18 cellular contexts compared by ENCODE assay signal in genomic region chr14:24144451-24144850, GRCh38. TPM values are rescaled to one million over a fixed set of nuclear protein-coding genes. Genes with fewer than 3 reads are reported as not detected.
A peak's percentile ranks its signal among the peaks of the same experiment; 100 is the strongest.
DNase-seq lines count a peak whose midpoint lies in the region; ATAC-seq and TF ChIP-seq lines count a peak whose summit lies in the region.
"Had no signal": no experiment of that assay in that cellular context is flagged by ENCODE, and none has a peak within 500 bp of the region (broad histone marks: within the 10 kb centered on the region; RNA-seq: fewer than 3 reads in every experiment).

No MANE protein-coding gene starts in this region.

- intact Hi-C loops in activated CD4-positive, alpha-beta T cell treated with anti-CD3 and anti-CD28 coated beads, Interleukin-2, amount 10 ng/mL, durations not matched to agents 24 days and 14 days (cut with micrococcal nuclease): no loop called here

- H3K4me3 ChIP-seq in DND-41 (ENCODE audit: low read depth in 1 of 2, low read length in 2 of 2): no peak overlapping the region; a peak in 1 of 4 replicates
- H3K4me3 ChIP-seq: esophagus squamous epithelium, ovary, tibial nerve had no signal

- H3K27ac Mint-ChIP-seq in activated CD4-positive, alpha-beta T cell treated with anti-CD3 and anti-CD28 coated beads, Interleukin-2, amount 10 ng/mL, durations not matched to agents 24 days and 14 days: peak overlapping the region; percentile 73
- H3K27ac Mint-ChIP-seq in activated naive CD8-positive, alpha-beta T cell treated with anti-CD3 and anti-CD28 coated beads, Interleukin-2, amount 10 ng/mL, durations not matched to agents 7 days and 5 days: peak overlapping the region; percentile 44
- H3K27ac Mint-ChIP-seq in neural crest cell (ENCODE audit: unreplicated experiment): no peak overlapping the region
- H3K27ac Mint-ChIP-seq: mesothelial cell of epicardium had no signal

- H3K27ac ChIP-seq in DND-41 (ENCODE audit: low read length): no peak overlapping the region

- peaks cover 66% of the 10 kb centered on the region for H3K79me2 ChIP-seq in DND-41 (ENCODE audit: insufficient read depth, low read length)

- H3K4me2 ChIP-seq in DND-41 (ENCODE audit: insufficient read depth, low read length): peak overlapping the region; percentile 93; the same call in 1 of the 2 replicates

- H3K9me3 ChIP-seq in DND-41 (ENCODE audit: insufficient read depth, low read length, severe bottlenecking): no peaks in the 10 kb centered on the region
- H3K9me3 ChIP-seq: Caco-2, esophagus squamous epithelium, ovary, Peyer's patch, tibial nerve had no signal

- DNase-seq in activated CD4-positive, alpha-beta T cell treated with anti-CD3 and anti-CD28 coated beads, Interleukin-2, amount 10 ng/mL, durations not matched to agents 24 days and 14 days: no peak
- no peak for DNase-seq in activated CD4-positive, alpha-beta T cell treated with anti-CD3 and anti-CD28 coated beads, Interleukin-2, amount 50 U/mL, for 4 hours
- DNase-seq in DND-41 (no peak), neural crest cell (ENCODE audit: low read depth, low spot score) (no peak), GM13976 (ENCODE audit: low spot score) (no peak), NCI-H1694 treated with DMSO at 0.1 percent for 48 hours (lab: John Stamatoyannopoulos, UW) (no peak), DMS 273 treated with DMSO at 0.1 percent for 48 hours (lab: John Stamatoyannopoulos, UW) (no peak)
- DNase-seq in activated naive CD8-positive, alpha-beta T cell treated with anti-CD3 and anti-CD28 coated beads, Interleukin-2, amount 10 ng/mL, durations not matched to agents 7 days and 5 days: no peak
- DNase-seq: Caco-2; dermis blood vessel endothelial cell; esophagus squamous epithelium; NCI-H82; ovary; Peyer's patch; stimulated activated CD4-positive, alpha-beta T cell treated with anti-CD3 and anti-CD28 coated beads, Interleukin-4, amount 100 ng/mL, for 24 hours had no signal

- ATAC-seq in DND-41 (ENCODE audit: insufficient read depth, low read depth): no peak
- no peak for ATAC-seq in activated naive CD8-positive, alpha-beta T cell treated with anti-CD3 and anti-CD28 coated beads, Interleukin-2, amount 10 ng/mL, durations not matched to agents 7 days and 5 days (ENCODE audit: low read depth)

- no peak overlapping the region for H3K9ac ChIP-seq in DND-41 (ENCODE audit: low read depth, low read length)

- no peak for TF ChIP-seq CTCF in DND-41 (IDR thresholded peaks at IDR 0.05; ENCODE audit: borderline replicate concordance, extremely low read depth, low read length, poor library complexity, severe bottlenecking)
- TF ChIP-seq CTCF in neural crest cell (conservative IDR thresholded peaks at IDR 0.05): no peak
- no peak for TF ChIP-seq CTCF in GM13976 (IDR thresholded peaks at IDR 0.05; ENCODE audit: borderline replicate concordance, control extremely low read depth, extremely low read depth, insufficient read depth, missing control alignments)

- no peaks in the 10 kb centered on the region for H3K9me3 Mint-ChIP-seq in activated CD4-positive, alpha-beta T cell treated with anti-CD3 and anti-CD28 coated beads, Interleukin-2, amount 10 ng/mL, durations not matched to agents 24 days and 14 days
- no peaks in the 10 kb centered on the region for H3K9me3 Mint-ChIP-seq in activated naive CD8-positive, alpha-beta T cell treated with anti-CD3 and anti-CD28 coated beads, Interleukin-2, amount 10 ng/mL, durations not matched to agents 7 days and 5 days
- H3K9me3 Mint-ChIP-seq in neural crest cell: no peaks in the 10 kb centered on the region
- H3K9me3 Mint-ChIP-seq: mesothelial cell of epicardium had no signal

- H3K36me3 ChIP-seq in DND-41 (ENCODE audit: insufficient read depth, low read length): peaks cover 51% of the 10 kb centered on the region
- H3K36me3 ChIP-seq: ovary had no signal

- H3K4me3 Mint-ChIP-seq in activated CD4-positive, alpha-beta T cell treated with anti-CD3 and anti-CD28 coated beads, Interleukin-2, amount 10 ng/mL, durations not matched to agents 24 days and 14 days: peak overlapping the region; percentile 97
- peak overlapping the region; percentile 56 for H3K4me3 Mint-ChIP-seq in activated naive CD8-positive, alpha-beta T cell treated with anti-CD3 and anti-CD28 coated beads, Interleukin-2, amount 10 ng/mL, durations not matched to agents 7 days and 5 days
- peak overlapping the region; percentile 99 for H3K4me3 Mint-ChIP-seq in neural crest cell
- H3K4me3 Mint-ChIP-seq: mesothelial cell of epicardium had no signal

- no peaks in the 10 kb centered on the region for H3K27me3 Mint-ChIP-seq in activated CD4-positive, alpha-beta T cell treated with anti-CD3 and anti-CD28 coated beads, Interleukin-2, amount 10 ng/mL, durations not matched to agents 24 days and 14 days
- H3K27me3 Mint-ChIP-seq in activated naive CD8-positive, alpha-beta T cell treated with anti-CD3 and anti-CD28 coated beads, Interleukin-2, amount 10 ng/mL, durations not matched to agents 7 days and 5 days: no peaks in the 10 kb centered on the region
- no peaks in the 10 kb centered on the region for H3K27me3 Mint-ChIP-seq in neural crest cell (ENCODE audit: low read depth)

- peaks cover 69% of the 10 kb centered on the region for H3K36me3 Mint-ChIP-seq in activated CD4-positive, alpha-beta T cell treated with anti-CD3 and anti-CD28 coated beads, Interleukin-2, amount 10 ng/mL, durations not matched to agents 24 days and 14 days (ENCODE audit: low read depth)
- peaks cover 41% of the 10 kb centered on the region for H3K36me3 Mint-ChIP-seq in activated naive CD8-positive, alpha-beta T cell treated with anti-CD3 and anti-CD28 coated beads, Interleukin-2, amount 10 ng/mL, durations not matched to agents 7 days and 5 days
- no peaks in the 10 kb centered on the region for H3K36me3 Mint-ChIP-seq in neural crest cell (ENCODE audit: low read depth)

- no peaks in the 10 kb centered on the region for H3K27me3 ChIP-seq in DND-41 (ENCODE audit: insufficient read depth, low read length, poor library complexity)
- H3K27me3 ChIP-seq: esophagus squamous epithelium, ovary, Peyer's patch, tibial nerve had no signal

- peaks cover 59% of the 10 kb centered on the region for H3K4me1 Mint-ChIP-seq in activated CD4-positive, alpha-beta T cell treated with anti-CD3 and anti-CD28 coated beads, Interleukin-2, amount 10 ng/mL, durations not matched to agents 24 days and 14 days
- peaks cover 51% of the 10 kb centered on the region for H3K4me1 Mint-ChIP-seq in activated naive CD8-positive, alpha-beta T cell treated with anti-CD3 and anti-CD28 coated beads, Interleukin-2, amount 10 ng/mL, durations not matched to agents 7 days and 5 days
- H3K4me1 Mint-ChIP-seq in neural crest cell: peaks cover 45% of the 10 kb centered on the region

- in situ Hi-C loops in GM13976 (cut with MboI; ENCODE audit: low sequenced_read_pairs, unreplicated experiment): no loop called here

- peaks cover 23% of the 10 kb centered on the region for H4K20me1 ChIP-seq in DND-41 (ENCODE audit: insufficient read depth, low read length)

- POLR2A ChIA-PET in activated naive CD8-positive, alpha-beta T cell treated with anti-CD3 and anti-CD28 coated beads, Interleukin-2, amount 10 ng/mL, durations not matched to agents 7 days and 5 days (lab: Charles Lee): interaction anchor here (1.0 to 14.1 kb wide), 4 partner anchors 8 to 21 kb away, joined by 4 to 347 read pairs (median 18); partner anchors contain the start of genes IRF9 and PSME1

- no peak overlapping the region for H2AFZ ChIP-seq in DND-41 (ENCODE audit: low read depth, low read length)

- peaks cover 70% of the 10 kb centered on the region for H3K4me1 ChIP-seq in DND-41 (ENCODE audit: insufficient read depth, low read length)

RNA-seq across cellular contexts. Expression of gene PSME2, which starts 2.0 kb away (rescaled TPM):
- total RNA-seq in activated CD4-positive, alpha-beta T cell treated with anti-CD3 and anti-CD28 coated beads, Interleukin-2, amount 10 ng/mL, durations not matched to agents 24 days and 14 days: 565 and 584 TPM in 2 replicates
- 100 to 1,000 TPM; 406 to 414 TPM for total RNA-seq in activated naive CD8-positive, alpha-beta T cell treated with anti-CD3 and anti-CD28 coated beads, Interleukin-2, amount 10 ng/mL, durations not matched to agents 7 days and 5 days
- 125 and 131 TPM in 2 replicates for total RNA-seq in neural crest cell

RNA-seq across cellular contexts. Expression of gene RNF31, which starts 2.8 kb away (rescaled TPM):
- total RNA-seq in activated CD4-positive, alpha-beta T cell treated with anti-CD3 and anti-CD28 coated beads, Interleukin-2, amount 10 ng/mL, durations not matched to agents 24 days and 14 days: 95.1 and 95.6 TPM in 2 replicates
- 100 to 1,000 TPM; 131 to 153 TPM for total RNA-seq in activated naive CD8-positive, alpha-beta T cell treated with anti-CD3 and anti-CD28 coated beads, Interleukin-2, amount 10 ng/mL, durations not matched to agents 7 days and 5 days
- 65.5 and 82.2 TPM in 2 replicates for total RNA-seq in neural crest cell

RNA-seq across cellular contexts. Expression of gene EMC9, which starts 3.1 kb away (rescaled TPM):
- total RNA-seq in activated CD4-positive, alpha-beta T cell treated with anti-CD3 and anti-CD28 coated beads, Interleukin-2, amount 10 ng/mL, durations not matched to agents 24 days and 14 days: 26.6 and 30.3 TPM in 2 replicates
- 10 to 100 TPM; 41.6 to 43.9 TPM for total RNA-seq in activated naive CD8-positive, alpha-beta T cell treated with anti-CD3 and anti-CD28 coated beads, Interleukin-2, amount 10 ng/mL, durations not matched to agents 7 days and 5 days
- total RNA-seq in neural crest cell: 28.3 and 30.3 TPM in 2 replicates

RNA-seq across cellular contexts. Expression of gene PSME1, which starts 8.5 kb away (rescaled TPM):
- 300 and 306 TPM in 2 replicates for total RNA-seq in activated CD4-positive, alpha-beta T cell treated with anti-CD3 and anti-CD28 coated beads, Interleukin-2, amount 10 ng/mL, durations not matched to agents 24 days and 14 days
- 100 to 1,000 TPM; 430 to 443 TPM for total RNA-seq in activated naive CD8-positive, alpha-beta T cell treated with anti-CD3 and anti-CD28 coated beads, Interleukin-2, amount 10 ng/mL, durations not matched to agents 7 days and 5 days
- 81.4 and 88.5 TPM in 2 replicates for total RNA-seq in neural crest cell

RNA-seq across cellular contexts. Expression of gene FITM1, which starts 14.0 kb away (rescaled TPM):
- total RNA-seq in activated CD4-positive, alpha-beta T cell treated with anti-CD3 and anti-CD28 coated beads, Interleukin-2, amount 10 ng/mL, durations not matched to agents 24 days and 14 days: 0.26 and 0.54 TPM in 2 replicates
- 1 to 10 TPM; 1.3 to 1.7 TPM for total RNA-seq in activated naive CD8-positive, alpha-beta T cell treated with anti-CD3 and anti-CD28 coated beads, Interleukin-2, amount 10 ng/mL, durations not matched to agents 7 days and 5 days
- 0.42 and 0.66 TPM in 2 replicates for total RNA-seq in neural crest cell
- total RNA-seq: kidney epithelial cell had no signal
